ENCODE assay signal across 1 cellular context in the genomic region with DNA sequence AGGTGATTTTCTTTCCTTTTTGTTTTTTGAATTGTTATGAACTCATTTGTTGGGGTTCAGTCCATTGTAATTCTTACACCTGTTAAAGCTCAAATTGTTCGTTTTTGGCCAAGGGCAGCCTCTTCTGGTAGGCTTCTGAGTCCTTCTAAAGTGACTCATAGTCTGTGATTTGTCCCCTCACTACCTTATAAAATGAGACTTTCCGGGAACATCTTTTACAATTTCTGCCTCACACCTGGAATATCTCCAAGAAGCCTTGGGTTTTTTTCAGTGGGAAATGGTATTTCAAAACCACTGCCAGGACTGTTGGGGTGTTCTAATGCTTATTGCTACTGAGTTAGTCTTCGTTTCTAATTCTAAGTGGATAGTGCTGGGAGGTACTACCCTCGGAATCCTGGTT.
TF ChIP-seq lines count a peak whose summit lies in the region.

No MANE protein-coding gene starts in this region.

TF ChIP-seq in WTC11, 78 proteins besides CTCF, POLR2A, EP300 and RAD21 (continued from another document):
- TF ChIP-seq, protein P1, sequence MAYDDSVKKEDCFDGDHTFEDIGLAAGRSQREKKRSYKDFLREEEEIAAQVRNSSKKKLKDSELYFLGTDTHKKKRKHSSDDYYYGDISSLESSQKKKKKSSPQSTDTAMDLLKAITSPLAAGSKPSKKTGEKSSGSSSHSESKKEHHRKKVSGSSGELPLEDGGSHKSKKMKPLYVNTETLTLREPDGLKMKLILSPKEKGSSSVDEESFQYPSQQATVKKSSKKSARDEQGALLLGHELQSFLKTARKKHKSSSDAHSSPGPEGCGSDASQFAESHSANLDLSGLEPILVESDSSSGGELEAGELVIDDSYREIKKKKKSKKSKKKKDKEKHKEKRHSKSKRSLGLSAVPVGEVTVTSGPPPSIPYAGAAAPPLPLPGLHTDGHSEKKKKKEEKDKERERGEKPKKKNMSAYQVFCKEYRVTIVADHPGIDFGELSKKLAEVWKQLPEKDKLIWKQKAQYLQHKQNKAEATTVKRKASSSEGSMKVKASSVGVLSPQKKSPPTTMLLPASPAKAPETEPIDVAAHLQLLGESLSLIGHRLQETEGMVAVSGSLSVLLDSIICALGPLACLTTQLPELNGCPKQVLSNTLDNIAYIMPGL (CRISPR knock-in tag; IDR thresholded peaks at IDR 0.05): no peak
- TF ChIP-seq KAT7 (CRISPR knock-in tag; IDR thresholded peaks at IDR 0.05; ENCODE audit: borderline replicate concordance): no peak
- TF ChIP-seq, protein P2, sequence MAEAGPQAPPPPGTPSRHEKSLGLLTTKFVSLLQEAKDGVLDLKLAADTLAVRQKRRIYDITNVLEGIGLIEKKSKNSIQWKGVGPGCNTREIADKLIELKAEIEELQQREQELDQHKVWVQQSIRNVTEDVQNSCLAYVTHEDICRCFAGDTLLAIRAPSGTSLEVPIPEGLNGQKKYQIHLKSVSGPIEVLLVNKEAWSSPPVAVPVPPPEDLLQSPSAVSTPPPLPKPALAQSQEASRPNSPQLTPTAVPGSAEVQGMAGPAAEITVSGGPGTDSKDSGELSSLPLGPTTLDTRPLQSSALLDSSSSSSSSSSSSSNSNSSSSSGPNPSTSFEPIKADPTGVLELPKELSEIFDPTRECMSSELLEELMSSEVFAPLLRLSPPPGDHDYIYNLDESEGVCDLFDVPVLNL (CRISPR knock-in tag; IDR thresholded peaks at IDR 0.05; ENCODE audit: borderline replicate concordance, low read depth): no peak
- TF ChIP-seq, protein P3, sequence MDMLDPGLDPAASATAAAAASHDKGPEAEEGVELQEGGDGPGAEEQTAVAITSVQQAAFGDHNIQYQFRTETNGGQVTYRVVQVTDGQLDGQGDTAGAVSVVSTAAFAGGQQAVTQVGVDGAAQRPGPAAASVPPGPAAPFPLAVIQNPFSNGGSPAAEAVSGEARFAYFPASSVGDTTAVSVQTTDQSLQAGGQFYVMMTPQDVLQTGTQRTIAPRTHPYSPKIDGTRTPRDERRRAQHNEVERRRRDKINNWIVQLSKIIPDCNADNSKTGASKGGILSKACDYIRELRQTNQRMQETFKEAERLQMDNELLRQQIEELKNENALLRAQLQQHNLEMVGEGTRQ (CRISPR knock-in tag; IDR thresholded peaks at IDR 0.05): no peak
- TF ChIP-seq ZNF671 (CRISPR knock-in tag; IDR thresholded peaks at IDR 0.05): no peak
- TF ChIP-seq, protein P4, sequence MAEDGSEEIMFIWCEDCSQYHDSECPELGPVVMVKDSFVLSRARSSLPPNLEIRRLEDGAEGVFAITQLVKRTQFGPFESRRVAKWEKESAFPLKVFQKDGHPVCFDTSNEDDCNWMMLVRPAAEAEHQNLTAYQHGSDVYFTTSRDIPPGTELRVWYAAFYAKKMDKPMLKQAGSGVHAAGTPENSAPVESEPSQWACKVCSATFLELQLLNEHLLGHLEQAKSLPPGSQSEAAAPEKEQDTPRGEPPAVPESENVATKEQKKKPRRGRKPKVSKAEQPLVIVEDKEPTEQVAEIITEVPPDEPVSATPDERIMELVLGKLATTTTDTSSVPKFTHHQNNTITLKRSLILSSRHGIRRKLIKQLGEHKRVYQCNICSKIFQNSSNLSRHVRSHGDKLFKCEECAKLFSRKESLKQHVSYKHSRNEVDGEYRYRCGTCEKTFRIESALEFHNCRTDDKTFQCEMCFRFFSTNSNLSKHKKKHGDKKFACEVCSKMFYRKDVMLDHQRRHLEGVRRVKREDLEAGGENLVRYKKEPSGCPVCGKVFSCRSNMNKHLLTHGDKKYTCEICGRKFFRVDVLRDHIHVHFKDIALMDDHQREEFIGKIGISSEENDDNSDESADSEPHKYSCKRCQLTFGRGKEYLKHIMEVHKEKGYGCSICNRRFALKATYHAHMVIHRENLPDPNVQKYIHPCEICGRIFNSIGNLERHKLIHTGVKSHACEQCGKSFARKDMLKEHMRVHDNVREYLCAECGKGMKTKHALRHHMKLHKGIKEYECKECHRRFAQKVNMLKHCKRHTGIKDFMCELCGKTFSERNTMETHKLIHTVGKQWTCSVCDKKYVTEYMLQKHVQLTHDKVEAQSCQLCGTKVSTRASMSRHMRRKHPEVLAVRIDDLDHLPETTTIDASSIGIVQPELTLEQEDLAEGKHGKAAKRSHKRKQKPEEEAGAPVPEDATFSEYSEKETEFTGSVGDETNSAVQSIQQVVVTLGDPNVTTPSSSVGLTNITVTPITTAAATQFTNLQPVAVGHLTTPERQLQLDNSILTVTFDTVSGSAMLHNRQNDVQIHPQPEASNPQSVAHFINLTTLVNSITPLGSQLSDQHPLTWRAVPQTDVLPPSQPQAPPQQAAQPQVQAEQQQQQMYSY (CRISPR knock-in tag; IDR thresholded peaks at IDR 0.05): no peak
- no peak for TF ChIP-seq TEAD4 (CRISPR knock-in tag; IDR thresholded peaks at IDR 0.05)
- no peak for TF ChIP-seq FOXP1 (CRISPR knock-in tag; IDR thresholded peaks at IDR 0.05; ENCODE audit: borderline replicate concordance)
- TF ChIP-seq CREB1 (CRISPR knock-in tag; IDR thresholded peaks at IDR 0.05): no peak
- no peak for TF ChIP-seq NR2C2 (CRISPR knock-in tag; IDR thresholded peaks at IDR 0.05)
